Comparison of ENCODE assay signal across 26 cellular contexts in the genomic region with DNA sequence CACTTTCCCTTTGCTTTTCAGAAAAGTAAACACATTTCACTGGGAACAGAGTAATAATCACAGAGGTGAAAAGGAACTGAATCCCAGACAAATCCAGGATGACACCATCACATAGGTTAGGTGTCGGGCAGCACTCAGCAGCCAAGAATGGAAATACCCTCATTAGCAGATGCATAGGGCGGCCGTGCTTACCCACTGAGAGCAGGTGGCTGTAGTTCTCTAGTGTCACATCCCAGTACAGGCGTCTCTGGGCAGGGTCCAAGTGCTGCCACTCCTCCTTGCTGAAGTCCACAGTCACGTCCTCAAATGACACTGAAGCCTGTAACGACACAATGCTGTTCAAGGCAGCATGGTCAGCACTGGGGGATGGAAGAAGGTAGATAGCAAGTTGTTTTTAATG.
"Had no signal": no experiment of that assay in that cellular context is flagged by ENCODE, and none has a peak within 500 bp of the region (broad histone marks: within the 10 kb centered on the region; RNA-seq: fewer than 3 reads in every experiment).

No MANE protein-coding gene starts in this region.

- H3K4me3 Mint-ChIP-seq: activated CD4-positive, alpha-beta memory T cell treated with anti-CD3 and anti-CD28 coated beads, Interleukin-2, amount 10 ng/mL, durations not matched to agents 7 days and 5 days; activated CD4-positive, alpha-beta T cell treated with anti-CD3 and anti-CD28 coated beads, Interleukin-2, amount 10 ng/mL, durations not matched to agents 24 days and 14 days; activated naive CD4-positive, alpha-beta T cell treated with anti-CD3 and anti-CD28 coated beads for 36 hours; activated naive CD8-positive, alpha-beta T cell treated with anti-CD3 and anti-CD28 coated beads, Interleukin-2, amount 10 ng/mL, durations not matched to agents 7 days and 5 days; activated T-cell treated with anti-CD3 and anti-CD28 coated beads, Interleukin-2, amount 50 U/mL, for 72 hours; naive thymus-derived CD8-positive, alpha-beta T cell; stimulated activated naive CD8-positive, alpha-beta T cell treated with anti-CD3 and anti-CD28 coated beads, Interleukin-15, Interleukin-2, amounts not matched to agents 100 ng/mL and 50 ng/mL, for 24 hours; T-cell; T-helper 2 cell treated with Interferon-gamma antibody and Interleukin-4, amounts not matched to agents 5 μg/mL and 100 μg/mL, for 36 hours had no signal

- H3K4me1 Mint-ChIP-seq: activated CD4-positive, alpha-beta memory T cell treated with anti-CD3 and anti-CD28 coated beads, Interleukin-2, amount 10 ng/mL, durations not matched to agents 7 days and 5 days; activated CD4-positive, alpha-beta T cell treated with anti-CD3 and anti-CD28 coated beads, Interleukin-2, amount 10 ng/mL, durations not matched to agents 24 days and 14 days; neural progenitor cell had no signal

- H3K27ac Mint-ChIP-seq: activated CD4-positive, alpha-beta memory T cell treated with anti-CD3 and anti-CD28 coated beads, Interleukin-2, amount 10 ng/mL, durations not matched to agents 7 days and 5 days; activated CD4-positive, alpha-beta T cell treated with anti-CD3 and anti-CD28 coated beads, Interleukin-2, amount 10 ng/mL, durations not matched to agents 24 days and 14 days; activated naive CD4-positive, alpha-beta T cell treated with anti-CD3 and anti-CD28 coated beads for 36 hours; activated naive CD8-positive, alpha-beta T cell treated with anti-CD3 and anti-CD28 coated beads, Interleukin-2, amount 10 ng/mL, durations not matched to agents 7 days and 5 days; activated T-cell treated with anti-CD3 and anti-CD28 coated beads, Interleukin-2, amount 50 U/mL, for 72 hours; neural progenitor cell; stimulated activated naive CD8-positive, alpha-beta T cell treated with anti-CD3 and anti-CD28 coated beads, Interleukin-15, Interleukin-2, amounts not matched to agents 100 ng/mL and 50 ng/mL, for 24 hours; T-cell; T-helper 2 cell treated with Interferon-gamma antibody and Interleukin-4, amounts not matched to agents 5 μg/mL and 100 μg/mL, for 36 hours had no signal

- H3K4me3 ChIP-seq: neural progenitor cell, thyroid gland, upper lobe of right lung had no signal

- H3K9me3 ChIP-seq: thyroid gland, upper lobe of right lung had no signal

- H2AFZ ChIP-seq: neural progenitor cell had no signal

- H3K4me2 ChIP-seq: neural progenitor cell had no signal

- H3K9ac ChIP-seq: neural progenitor cell had no signal

- H3K27me3 ChIP-seq: neural progenitor cell, thyroid gland, upper lobe of right lung had no signal

- ATAC-seq: activated CD4-positive, CD25-positive, alpha-beta regulatory T cell treated with anti-CD3 and anti-CD28 coated beads, Interleukin-2, amount 50 U/mL, for 24 hours; activated T-cell treated with anti-CD3 and anti-CD28 coated beads, Interleukin-2, amount 50 U/mL, for 72 hours; esophagus mucosa; naive thymus-derived CD8-positive, alpha-beta T cell; T-cell; upper lobe of right lung had no signal

- DNase-seq: activated CD4-positive, alpha-beta memory T cell treated with anti-CD3 and anti-CD28 coated beads, Interleukin-2, amount 10 ng/mL, durations not matched to agents 7 days and 5 days; activated CD4-positive, alpha-beta T cell treated with anti-CD3 and anti-CD28 coated beads, Interleukin-2, amount 10 ng/mL, durations not matched to agents 24 days and 14 days; activated effector memory CD4-positive, alpha-beta T cell treated with Interleukin-2 at 50 U/mL for 16 hours; activated naive CD4-positive, alpha-beta T cell treated with anti-CD3 and anti-CD28 coated beads for 36 hours; activated naive CD8-positive, alpha-beta T cell treated with anti-CD3 and anti-CD28 coated beads, Interleukin-2, amount 10 ng/mL, durations not matched to agents 7 days and 5 days; activated T-cell treated with anti-CD3 and anti-CD28 coated beads, Interleukin-2, amount 50 U/mL, for 72 hours; amniotic stem cell; dermis blood vessel endothelial cell; effector CD8-positive, alpha-beta T cell; foreskin melanocyte; glutamatergic neuron; naive thymus-derived CD8-positive, alpha-beta T cell; retina; stimulated activated CD4-positive, alpha-beta T cell treated with anti-CD3 and anti-CD28 coated beads, Interleukin-12 subunit alpha, Interleukin-12 subunit beta, amount 100 ng/mL, for 4 hours; stimulated activated CD4-positive, alpha-beta T cell treated with anti-CD3 and anti-CD28 coated beads, Interleukin-4, amount 100 ng/mL, for 4 hours; substantia nigra; T-cell; thyroid gland; upper lobe of right lung had no signal

- FAIRE-seq: keratinocyte had no signal

- H3K27ac ChIP-seq: neural progenitor cell, thyroid gland, upper lobe of right lung, VCaP had no signal

- H3K4me1 ChIP-seq: neural progenitor cell, thyroid gland, upper lobe of right lung had no signal

- H3K9me3 Mint-ChIP-seq: stimulated activated naive CD8-positive, alpha-beta T cell treated with anti-CD3 and anti-CD28 coated beads, Interleukin-15, Interleukin-2, amounts not matched to agents 100 ng/mL and 50 ng/mL, for 24 hours; T-cell had no signal

- H3K27me3 Mint-ChIP-seq: activated CD4-positive, alpha-beta memory T cell treated with anti-CD3 and anti-CD28 coated beads, Interleukin-2, amount 10 ng/mL, durations not matched to agents 7 days and 5 days; activated CD4-positive, alpha-beta T cell treated with anti-CD3 and anti-CD28 coated beads, Interleukin-2, amount 10 ng/mL, durations not matched to agents 24 days and 14 days; activated naive CD8-positive, alpha-beta T cell treated with anti-CD3 and anti-CD28 coated beads, Interleukin-2, amount 10 ng/mL, durations not matched to agents 7 days and 5 days; naive thymus-derived CD8-positive, alpha-beta T cell; stimulated activated naive CD8-positive, alpha-beta T cell treated with anti-CD3 and anti-CD28 coated beads, Interleukin-15, Interleukin-2, amounts not matched to agents 100 ng/mL and 50 ng/mL, for 24 hours; T-cell had no signal
